1 cellular context compared by ENCODE assay signal in genomic region chr17:37358830-37359681, GRCh38.
TF ChIP-seq lines count a peak whose summit lies in the region.

No MANE protein-coding gene starts in this region.

TF ChIP-seq in WTC11, 78 proteins besides CTCF, POLR2A, EP300 and RAD21 (continued from another document):
- TF ChIP-seq FOXP4 (CRISPR knock-in tag; IDR thresholded peaks at IDR 0.05) (peak; percentile 48; the same call in 1 of the 2 replicates), KAT7 (CRISPR knock-in tag; IDR thresholded peaks at IDR 0.05; ENCODE audit: borderline replicate concordance) (peak; percentile 96; the same call in 1 of the 2 replicates), ZNF263 (CRISPR knock-in tag; IDR thresholded peaks at IDR 0.05; ENCODE audit: low read depth) (no peak), ELF4 (CRISPR knock-in tag; IDR thresholded peaks at IDR 0.05; ENCODE audit: low read depth) (no peak), FOXK1 (CRISPR knock-in tag; IDR thresholded peaks at IDR 0.05) (peak; percentile 66; the same call in 1 of the 2 replicates), RORB (CRISPR knock-in tag; IDR thresholded peaks at IDR 0.05) (no peak), ZNF219 (CRISPR knock-in tag; IDR thresholded peaks at IDR 0.05; ENCODE audit: borderline replicate concordance) (no peak)
TF ChIP-seq in WTC11: peak in this region for 15.
